18 cellular contexts compared by ENCODE assay signal in the genomic region with DNA sequence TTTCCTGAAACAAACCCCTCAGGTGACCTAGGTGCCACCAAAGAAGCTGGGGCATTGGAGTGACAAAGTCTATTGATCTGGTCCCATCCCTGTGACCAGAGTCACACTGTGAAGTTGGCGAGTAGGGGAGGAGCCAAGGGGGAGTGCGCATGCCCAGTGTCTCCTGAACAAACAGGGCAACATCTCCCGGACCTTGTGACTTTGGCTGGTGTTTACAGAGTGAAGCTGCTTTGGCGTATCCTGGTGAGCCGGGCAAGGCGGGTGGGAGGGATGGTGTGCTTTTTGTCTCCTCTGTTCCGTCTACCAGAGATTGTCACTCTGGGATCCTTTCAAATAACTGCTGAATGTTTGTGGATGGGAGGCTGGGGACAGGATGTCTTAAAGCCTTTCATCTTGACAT.
DNase-seq lines count a peak whose midpoint lies in the region; TF ChIP-seq lines count a peak whose summit lies in the region.
"Had no signal": no experiment of that assay in that cellular context is flagged by ENCODE, and none has a peak within 500 bp of the region (broad histone marks: within the 10 kb centered on the region; RNA-seq: fewer than 3 reads in every experiment).

No MANE protein-coding gene starts in this region.

- DNase-seq in NCI-H510A treated with DMSO at 0.1 percent for 48 hours (lab: John Stamatoyannopoulos, UW) (peak; percentile 43), NCI-H510A (lab: John Stamatoyannopoulos, UW) (no peak), NCI-H69 (lab: John Stamatoyannopoulos, UW) (peak; percentile 89), hepatocyte (ENCODE audit: low spot score) (peak; percentile 57), progenitor cell of endocrine pancreas (ENCODE audit: low spot score, unreplicated experiment) (no peak), NOMO-1 treated with DMSO at 0.1 percent for 48 hours (lab: John Stamatoyannopoulos, UW; ENCODE audit: unreplicated experiment) (no peak), suprapubic skin (ENCODE audit: low spot score in 2 of 2) (no peak)
- no peak for DNase-seq in activated CD4-positive, alpha-beta memory T cell treated with anti-CD3 and anti-CD28 coated beads for 36 hours
- DNase-seq: EL; HFFc6; Karpas-422; NCI-H1105; NCI-H1930; NCI-H524 treated with DMSO at 0.1 percent for 48 hours; NK-92 treated with Interleukin-12 subunit alpha and Interleukin-12 subunit beta, amount 100 ng/mL, for 24 hours; OCI-M1; SW 1271 had no signal

- H3K36me3 Mint-ChIP-seq in progenitor cell of endocrine pancreas (ENCODE audit: insufficient read depth) = no peaks in the 10 kb centered on the region
- H3K36me3 Mint-ChIP-seq in activated CD4-positive, alpha-beta memory T cell treated with anti-CD3 and anti-CD28 coated beads for 36 hours = no peaks in the 10 kb centered on the region

- H3K36me3 ChIP-seq in hepatocyte (replicated peaks; ENCODE audit: insufficient read depth, low read depth) = no peaks in the 10 kb centered on the region
- no peaks in the 10 kb centered on the region for H3K36me3 ChIP-seq in suprapubic skin

- TF ChIP-seq CTCF in hepatocyte (IDR thresholded peaks at IDR 0.05; ENCODE audit: poor library complexity) = no peak
- TF ChIP-seq CTCF in progenitor cell of endocrine pancreas (IDR thresholded peaks at IDR 0.05; ENCODE audit: unreplicated experiment) = no peak
- no peak for TF ChIP-seq CTCF in suprapubic skin (IDR thresholded peaks at IDR 0.05)

- no peak overlapping the region for H3K4me2 ChIP-seq in hepatocyte

- no peaks in the 10 kb centered on the region for H3K79me2 ChIP-seq in hepatocyte

- intact Hi-C loops in activated CD4-positive, alpha-beta memory T cell treated with anti-CD3 and anti-CD28 coated beads for 36 hours (cut with micrococcal nuclease) = no loop called here

- no peaks in the 10 kb centered on the region for H3K4me1 ChIP-seq in hepatocyte (ENCODE audit: insufficient read depth)
- H3K4me1 ChIP-seq in suprapubic skin = no peaks in the 10 kb centered on the region

- TF ChIP-seq EP300 in suprapubic skin (IDR thresholded peaks at IDR 0.05) = no peak

- no peaks in the 10 kb centered on the region for H4K20me1 ChIP-seq in hepatocyte (ENCODE audit: insufficient read depth, poor library complexity, severe bottlenecking)

- H3K4me3 ChIP-seq in hepatocyte (no peak overlapping the region), suprapubic skin (no peak overlapping the region)

- H3K27me3 Mint-ChIP-seq in progenitor cell of endocrine pancreas = peaks cover 9% of the 10 kb centered on the region
- H3K27me3 Mint-ChIP-seq in activated CD4-positive, alpha-beta memory T cell treated with anti-CD3 and anti-CD28 coated beads for 36 hours = no peaks in the 10 kb centered on the region

- H3K27ac Mint-ChIP-seq in progenitor cell of endocrine pancreas = peak overlapping the region; percentile 17
- H3K27ac Mint-ChIP-seq in activated CD4-positive, alpha-beta memory T cell treated with anti-CD3 and anti-CD28 coated beads for 36 hours = no peak overlapping the region
- H3K27ac Mint-ChIP-seq: HFFc6 had no signal

- 67% methylated on average over 7 of the region's 7 CpGs for WGBS in hepatocyte (ENCODE audit: low lambda C conversion rate, missing lambda C conversion rate)
- WGBS in suprapubic skin = 94% methylated on average over 7 of the region's 7 CpGs

- no peak overlapping the region for H3K4me3 Mint-ChIP-seq in progenitor cell of endocrine pancreas (ENCODE audit: low read depth)
- no peak overlapping the region for H3K4me3 Mint-ChIP-seq in activated CD4-positive, alpha-beta memory T cell treated with anti-CD3 and anti-CD28 coated beads for 36 hours
- H3K4me3 Mint-ChIP-seq: HFFc6 had no signal

- H2AFZ ChIP-seq in hepatocyte = no peak overlapping the region

- no peaks in the 10 kb centered on the region for H3K9me3 Mint-ChIP-seq in progenitor cell of endocrine pancreas (ENCODE audit: low read depth)
- no peaks in the 10 kb centered on the region for H3K9me3 Mint-ChIP-seq in activated CD4-positive, alpha-beta memory T cell treated with anti-CD3 and anti-CD28 coated beads for 36 hours
- H3K9me3 Mint-ChIP-seq: HFFc6 had no signal

- H3K9me3 ChIP-seq in hepatocyte (ENCODE audit: low read depth) (no peaks in the 10 kb centered on the region), suprapubic skin (no peaks in the 10 kb centered on the region)

- H3K27ac ChIP-seq in hepatocyte (no peak overlapping the region), suprapubic skin (no peak overlapping the region)
- H3K27ac ChIP-seq: C4-2B had no signal

- H3K9me2 ChIP-seq in hepatocyte (replicated peaks; ENCODE audit: insufficient read depth) = no peaks in the 10 kb centered on the region

- POLR2A ChIA-PET in activated CD4-positive, alpha-beta memory T cell treated with anti-CD3 and anti-CD28 coated beads for 36 hours (lab: Charles Lee) = no interaction called here

- TF ChIP-seq POLR2A in suprapubic skin (IDR thresholded peaks at IDR 0.05) = no peak

- peaks cover 4% of the 10 kb centered on the region for H3K4me1 Mint-ChIP-seq in progenitor cell of endocrine pancreas (ENCODE audit: low read depth)
- peaks cover 14% of the 10 kb centered on the region for H3K4me1 Mint-ChIP-seq in activated CD4-positive, alpha-beta memory T cell treated with anti-CD3 and anti-CD28 coated beads for 36 hours (ENCODE audit: low read depth)

- no peaks in the 10 kb centered on the region for H3K27me3 ChIP-seq in hepatocyte
- no peaks in the 10 kb centered on the region for H3K27me3 ChIP-seq in suprapubic skin

- CTCF ChIA-PET in activated CD4-positive, alpha-beta memory T cell treated with anti-CD3 and anti-CD28 coated beads for 36 hours (lab: Charles Lee) = no interaction called here

Comparison
In these comparisons a context has a peak if more than half of its experiments do, and no peak if none do; other contexts are left out.
1. DNase-seq: peak in NCI-H510A treated with DMSO at 0.1 percent for 48 hours (single experiment), NCI-H69 (single experiment) and hepatocyte (single experiment); none in NCI-H510A (single experiment), progenitor cell of endocrine pancreas (single experiment), NOMO-1 treated with DMSO at 0.1 percent for 48 hours (single experiment), activated CD4-positive, alpha-beta memory T cell treated with anti-CD3 and anti-CD28 coated beads for 36 hours (single experiment) and suprapubic skin (0 of 2).